ENCODE assay signal across 8 cellular contexts in the genomic region with DNA sequence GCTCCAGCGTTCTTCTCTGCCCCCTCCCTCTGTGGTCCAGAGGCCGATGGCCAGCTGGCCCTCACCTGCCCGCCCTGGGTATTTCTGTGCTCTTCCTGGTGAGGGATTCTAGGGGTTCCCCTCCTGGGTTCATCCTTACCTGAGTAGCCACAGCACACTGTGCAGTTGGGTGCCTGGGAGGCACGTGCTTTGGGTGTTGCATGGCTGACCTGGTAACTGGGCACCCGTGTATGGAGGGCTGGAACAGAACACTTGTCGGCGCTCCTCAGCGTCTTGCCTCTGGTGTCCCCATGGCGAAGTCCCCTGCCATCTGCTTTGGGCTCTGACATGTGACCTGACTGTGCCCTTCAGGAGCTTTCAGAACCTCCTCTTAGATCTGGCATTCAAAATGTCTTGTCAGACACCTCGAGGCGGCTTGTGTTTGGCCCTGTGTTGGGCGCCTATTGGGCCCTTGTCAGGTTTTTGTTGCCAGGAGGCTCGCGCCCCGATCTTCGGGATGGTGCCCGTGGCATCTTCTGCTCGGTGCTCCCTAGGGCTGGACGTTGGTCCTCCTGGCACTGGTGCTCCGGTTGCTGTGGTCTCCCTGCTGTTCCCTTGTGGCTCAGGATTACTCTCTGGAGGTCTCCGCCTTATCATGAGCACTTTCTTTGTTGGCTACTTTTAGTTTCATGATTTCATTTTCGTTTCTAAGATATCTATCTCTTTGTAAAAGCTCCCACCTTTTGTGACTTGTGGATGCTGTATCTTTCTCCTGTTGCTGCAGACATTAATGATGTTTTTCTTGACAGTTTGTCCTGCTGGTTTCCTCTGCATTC. TPM values are rescaled to one million over a fixed set of nuclear protein-coding genes. Genes with fewer than 3 reads are reported as not detected.
DNase-seq lines count a peak whose midpoint lies in the region; ATAC-seq and TF ChIP-seq lines count a peak whose summit lies in the region.

No MANE protein-coding gene starts in this region.

- peak overlapping the region; percentile 38; the same call in 1 of the 2 replicates for H3K27ac Mint-ChIP-seq in HFFc6
- no peak overlapping the region for H3K27ac Mint-ChIP-seq in activated CD4-positive, alpha-beta memory T cell treated with anti-CD3 and anti-CD28 coated beads for 36 hours

- H3K4me1 Mint-ChIP-seq in HFFc6 (ENCODE audit: low read depth), result peaks cover 15% of the 10 kb centered on the region
- H3K4me1 Mint-ChIP-seq in activated CD4-positive, alpha-beta memory T cell treated with anti-CD3 and anti-CD28 coated beads for 36 hours (ENCODE audit: low read depth), result peaks cover 54% of the 10 kb centered on the region

- H3K9me3 Mint-ChIP-seq in HFFc6, result no peaks in the 10 kb centered on the region
- H3K9me3 Mint-ChIP-seq in activated CD4-positive, alpha-beta memory T cell treated with anti-CD3 and anti-CD28 coated beads for 36 hours, result no peaks in the 10 kb centered on the region

- TF ChIP-seq CTCF in HFFc6 (IDR thresholded peaks at IDR 0.05), result no peak

- H3K27ac ChIP-seq in skin epidermis, result peak overlapping the region in 18 of 21 experiments; percentile 14 to 88 (median 68)

- H3K36me3 Mint-ChIP-seq in HFFc6 (ENCODE audit: low read depth), result peaks cover 9% of the 10 kb centered on the region; the same call in 1 of the 2 replicates
- H3K36me3 Mint-ChIP-seq in activated CD4-positive, alpha-beta memory T cell treated with anti-CD3 and anti-CD28 coated beads for 36 hours, result peaks cover 20% of the 10 kb centered on the region

- DNase-seq in HFFc6 (no peak), left ventricle myocardium superior (peak; percentile 28), NCI-H2029 (lab: John Stamatoyannopoulos, UW) (no peak), NCI-H1417 treated with DMSO at 0.1 percent for 48 hours (lab: John Stamatoyannopoulos, UW) (no peak), SHP77 treated with DMSO at 0.1 percent for 48 hours (lab: John Stamatoyannopoulos, UW) (no peak)
- peak; percentile 25 for DNase-seq in activated CD4-positive, alpha-beta memory T cell treated with anti-CD3 and anti-CD28 coated beads for 36 hours

- H3K4me3 ChIP-seq in skin epidermis, result no peak overlapping the region

- no peak for ATAC-seq in left ventricle myocardium superior
- ATAC-seq in GM21717 (IDR thresholded peaks at IDR 0.05; ENCODE audit: unreplicated experiment), result no peak

- POLR2A ChIA-PET in activated CD4-positive, alpha-beta memory T cell treated with anti-CD3 and anti-CD28 coated beads for 36 hours (lab: Charles Lee), result interaction anchor here (1.0 to 2.6 kb wide), 5 partner anchors 26 to 57 kb away, joined by 3 to 16 read pairs (median 5); no protein-coding TSS in a partner anchor

- CTCF ChIA-PET in activated CD4-positive, alpha-beta memory T cell treated with anti-CD3 and anti-CD28 coated beads for 36 hours (lab: Charles Lee), result interaction anchor here (1.0 to 1.9 kb wide), 3 partner anchors 27 to 125 kb away, joined by 3 to 5 read pairs (median 3); a partner anchor contains a TSS

- H3K4me3 Mint-ChIP-seq in HFFc6, result no peak overlapping the region
- H3K4me3 Mint-ChIP-seq in activated CD4-positive, alpha-beta memory T cell treated with anti-CD3 and anti-CD28 coated beads for 36 hours, result no peak overlapping the region

- peaks cover 7% of the 10 kb centered on the region for H3K27me3 Mint-ChIP-seq in HFFc6 (ENCODE audit: insufficient read depth)
- no peaks in the 10 kb centered on the region for H3K27me3 Mint-ChIP-seq in activated CD4-positive, alpha-beta memory T cell treated with anti-CD3 and anti-CD28 coated beads for 36 hours

- intact Hi-C loops in activated CD4-positive, alpha-beta memory T cell treated with anti-CD3 and anti-CD28 coated beads for 36 hours (cut with micrococcal nuclease), result loop anchor here (1.0 kb wide), 1 partner anchor 25 kb away; no protein-coding TSS in a partner anchor
- intact Hi-C loops in left ventricle myocardium superior (cut with micrococcal nuclease), result no loop called here

RNA-seq across cellular contexts. Expression of a gene that starts 28.5 kb away (rescaled TPM):
- 10 to 100 TPM; 63.7 to 76.6 (median 66.1) TPM for total RNA-seq in HFFc6 (2021; fragmentation: NEBNext Ultra II Directional; extraction: Animal tissue kit (Norgen Biotek cat#: 25700))
- 10 to 100 TPM; 28.3 to 28.9 TPM for total RNA-seq in activated CD4-positive, alpha-beta memory T cell treated with anti-CD3 and anti-CD28 coated beads for 36 hours
- total RNA-seq in left ventricle myocardium superior, result 35.3 TPM

Comparison
In these comparisons a context has a peak if more than half of its experiments do, and no peak if none do; other contexts are left out.
1. DNase-seq: peak in activated CD4-positive, alpha-beta memory T cell treated with anti-CD3 and anti-CD28 coated beads for 36 hours (single experiment) and left ventricle myocardium superior (single experiment); none in HFFc6 (single experiment), NCI-H2029 (single experiment), NCI-H1417 treated with DMSO at 0.1 percent for 48 hours (single experiment) and SHP77 treated with DMSO at 0.1 percent for 48 hours (single experiment).